8 cellular contexts compared by ENCODE assay signal in the genomic region with DNA sequence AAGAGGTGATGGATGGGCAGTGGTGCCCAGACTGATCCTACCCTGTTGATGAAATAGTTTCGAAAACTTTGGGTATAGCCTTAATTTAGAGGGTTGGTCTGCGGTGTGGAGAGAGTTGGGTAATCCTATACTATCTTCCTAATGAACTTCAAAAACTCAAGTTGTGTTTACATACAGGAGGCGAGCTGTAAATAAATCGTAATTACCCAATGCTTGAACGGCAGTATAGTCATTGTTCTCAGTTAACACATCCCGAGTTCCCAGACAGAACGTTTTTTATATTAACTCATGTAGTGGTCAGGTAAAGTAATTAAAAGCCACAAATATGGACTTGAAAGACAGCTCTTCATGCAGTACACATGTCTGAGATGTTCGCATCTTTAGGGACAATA. TPM values are rescaled to one million over a fixed set of nuclear protein-coding genes. Genes with fewer than 3 reads are reported as not detected.
DNase-seq lines count a peak whose midpoint lies in the region; ATAC-seq, FAIRE-seq and TF ChIP-seq lines count a peak whose summit lies in the region.

No MANE protein-coding gene starts in this region.

- no peaks in the 10 kb centered on the region for H3K36me3 ChIP-seq in GM23248 (ENCODE audit: low read depth)
- H3K36me3 ChIP-seq in bronchial epithelial cell (ENCODE audit: control insufficient read depth, insufficient read depth, low read length): no peaks in the 10 kb centered on the region
- no peaks in the 10 kb centered on the region for H3K36me3 ChIP-seq in vagina

- peak; percentile 53 for DNase-seq in GM23248
- DNase-seq in NCI-H526 (lab: John Stamatoyannopoulos, UW): peak; percentile 55 to 57
- DNase-seq in bronchial epithelial cell (ENCODE audit: low read depth): peak; percentile 39
- peak; percentile 55 for DNase-seq in medulla oblongata (ENCODE audit: extremely low spot score)
- no peak for DNase-seq in vagina (ENCODE audit: extremely low spot score in 2 of 2)
- no peak for DNase-seq in GM12891 (ENCODE audit: insufficient read length, low spot score)

- no peaks in the 10 kb centered on the region for H3K27me3 ChIP-seq in GM23248 (replicated peaks; ENCODE audit: insufficient read depth)
- no peaks in the 10 kb centered on the region for H3K27me3 ChIP-seq in bronchial epithelial cell (ENCODE audit: control insufficient read depth, insufficient read depth, low read length)
- no peaks in the 10 kb centered on the region for H3K27me3 ChIP-seq in vagina

- FAIRE-seq in bronchial epithelial cell (lab: Jason Lieb, UNC) (no peak), GM12891 (lab: Jason Lieb, UNC) (no peak)

- in situ Hi-C loops in GM23248 (cut with MboI): loop anchor here (25.0 kb wide), 2 partner anchors 950 to 1125 kb away; no protein-coding TSS in a partner anchor

- peak overlapping the region; percentile 85 for H2AFZ ChIP-seq in GM23248

- H3K9me2 ChIP-seq in GM23248 (ENCODE audit: insufficient read depth): no peaks in the 10 kb centered on the region

- H3K4me3 ChIP-seq in GM23248 (peak overlapping the region; percentile 97), bronchial epithelial cell (ENCODE audit: low read depth, low read length) (peak overlapping the region; percentile 83), vagina (peak overlapping the region; percentile 88 to 91)

- H3K4me1 ChIP-seq in GM23248 (ENCODE audit: insufficient read depth) (peaks cover 22% of the 10 kb centered on the region), vagina (peaks cover 44% of the 10 kb centered on the region)

- peak overlapping the region; percentile 85 for H3K9ac ChIP-seq in GM23248

- no peak for TF ChIP-seq CTCF in bronchial epithelial cell (IDR thresholded peaks at IDR 0.05; ENCODE audit: insufficient read depth, low read length, severe bottlenecking)
- no peak for TF ChIP-seq CTCF in vagina (IDR thresholded peaks at IDR 0.05)

- intact Hi-C loops in vagina (cut with DNase I): loop anchor here (5.0 to 10.0 kb wide), 2 partner anchors 47 to 1135 kb away; no protein-coding TSS in a partner anchor

- ATAC-seq in GM21390 (IDR thresholded peaks at IDR 0.05; ENCODE audit: unreplicated experiment): no peak
- no peak for ATAC-seq in HG03457 (IDR thresholded peaks at IDR 0.05; ENCODE audit: unreplicated experiment)

- peaks cover 17% of the 10 kb centered on the region for H3F3A ChIP-seq in GM23248 (ENCODE audit: insufficient read depth)

- peak overlapping the region; percentile 72 for H3K27ac ChIP-seq in GM23248
- H3K27ac ChIP-seq in vagina: peak overlapping the region; percentile 99

- H3K9me3 ChIP-seq in GM23248 (ENCODE audit: low read depth): no peaks in the 10 kb centered on the region
- no peaks in the 10 kb centered on the region for H3K9me3 ChIP-seq in vagina

- TF ChIP-seq POLR2A in vagina (IDR thresholded peaks at IDR 0.05) (no peak), GM12891 (IDR thresholded peaks at IDR 0.05; ENCODE audit: low read depth, low read length) (no peak)

- H4K20me1 ChIP-seq in GM23248 (ENCODE audit: insufficient read depth): no peaks in the 10 kb centered on the region

- H3K4me2 ChIP-seq in GM23248 (ENCODE audit: unreplicated experiment): peak overlapping the region; percentile 85

- WGBS in GM23248 (ENCODE audit: low coverage in 1 of 2, low lambda C conversion rate in 2 of 2, missing lambda C conversion rate in 2 of 2), 2 experiments: 1% methylated on average over 8 of the region's 8 CpGs

- H3K79me2 ChIP-seq in GM23248 (ENCODE audit: insufficient read depth): peaks cover 54% of the 10 kb centered on the region

TF ChIP-seq in GM12891, 5 proteins besides CTCF, POLR2A, EP300 and RAD21:
- TF ChIP-seq POLR2AphosphoS5 (IDR thresholded peaks at IDR 0.05; ENCODE audit: low read depth, low read length): no peak
- TF ChIP-seq SPI1 (IDR thresholded peaks at IDR 0.05; ENCODE audit: low read depth, low read length): no peak
- no peak for TF ChIP-seq TAF1 (IDR thresholded peaks at IDR 0.05; ENCODE audit: low read depth, low read length)
- no peak for TF ChIP-seq POU2F2 (IDR thresholded peaks at IDR 0.05; ENCODE audit: low read depth, low read length)
- no peak for TF ChIP-seq PAX5 (IDR thresholded peaks at IDR 0.05; ENCODE audit: insufficient read depth, low read length, severe bottlenecking)

RNA-seq across cellular contexts. Expression of gene PDS5B, which starts 1.5 kb away (rescaled TPM):
- 13.4 and 14.5 TPM in 2 replicates for total RNA-seq in GM23248 (2014; rRNA removed; shearing (Covaris generic))
- 13.6 and 14.2 TPM in 2 replicates for polyA plus RNA-seq in GM23248 (2016; fragmentation: Nextera tagmentation; extraction: Ambion mirVana)
- total RNA-seq in bronchial epithelial cell (8.6 and 8.7 TPM in 2 replicates), vagina (49.4 TPM)
- polyA plus RNA-seq in GM12891 (2012; ENCODE audit: low read depth, missing spikeins): 16.9 TPM

RNA-seq across cellular contexts. Expression of gene N4BP2L2, which starts 49.2 kb away (rescaled TPM):
- 70.1 and 70.3 TPM in 2 replicates for total RNA-seq in GM23248 (2014; rRNA removed; shearing (Covaris generic))
- 68.3 and 89.4 TPM in 2 replicates for polyA plus RNA-seq in GM23248 (2016; fragmentation: Nextera tagmentation; extraction: Ambion mirVana)
- 76.6 and 99.6 TPM in 2 replicates for total RNA-seq in bronchial epithelial cell
- total RNA-seq in vagina: 173 TPM
- 35.7 TPM for polyA plus RNA-seq in GM12891 (2012; ENCODE audit: low read depth, missing spikeins)

Comparison
In these comparisons a context has a peak if more than half of its experiments do, and no peak if none do; other contexts are left out.
1. DNase-seq: peak in GM23248 (single experiment), NCI-H526 (2 of 2), bronchial epithelial cell (single experiment) and medulla oblongata (single experiment); none in vagina (0 of 2) and GM12891 (single experiment).
2. Peak in every context shown above with its lines, with median percentiles within 50 percentile points of each other: H3K4me3 ChIP-seq.